In genomic region chr6:111804627-111805235, GRCh38 we compare ENCODE assay signal across 1 cellular context.
TF ChIP-seq lines count a peak whose summit lies in the region.

No MANE protein-coding gene starts in this region.

TF ChIP-seq in K562, 482 proteins besides CTCF, POLR2A, EP300 and RAD21 (continued from another document and continues in another):
- TF ChIP-seq PHB (CRISPR knock-in tag; IDR thresholded peaks at IDR 0.05) (no peak), DACH1 (IDR thresholded peaks at IDR 0.05; ENCODE audit: partially characterized antibody) (peak; percentile 17), TCF15 (CRISPR knock-in tag; IDR thresholded peaks at IDR 0.05) (no peak), SRSF9 (IDR thresholded peaks at IDR 0.05; ENCODE audit: borderline replicate concordance, low read depth, low read length) (no peak), ZC3H4 (CRISPR knock-in tag; IDR thresholded peaks at IDR 0.05; ENCODE audit: borderline replicate concordance) (no peak), GTF2E2 (tag; IDR thresholded peaks at IDR 0.05) (no peak), TFAM (CRISPR knock-in tag; conservative IDR thresholded peaks at IDR 0.05) (no peak), HMG20A (CRISPR knock-in tag; conservative IDR thresholded peaks at IDR 0.05) (no peak), E2F5 (CRISPR knock-in tag; IDR thresholded peaks at IDR 0.05) (no peak), CHAMP1 (IDR thresholded peaks at IDR 0.05) (peak; percentile 72; the same call in 1 of the 2 replicates), E2F8 (IDR thresholded peaks at IDR 0.05; ENCODE audit: low read depth, partially characterized antibody) (no peak), PCBP1 (IDR thresholded peaks at IDR 0.05; ENCODE audit: low read depth, low read length, poor library complexity, severe bottlenecking) (no peak), OTX1 (CRISPR knock-in tag; IDR thresholded peaks at IDR 0.05) (no peak), MCM3 (IDR thresholded peaks at IDR 0.05) (no peak), RUNX1 (IDR thresholded peaks at IDR 0.05; ENCODE audit: low read depth) (no peak), KLF16 (IDR thresholded peaks at IDR 0.05) (peak; percentile 78), ZHX1 (conservative IDR thresholded peaks at IDR 0.05; ENCODE audit: low read length) (no peak), THAP7 (CRISPR knock-in tag; IDR thresholded peaks at IDR 0.05) (no peak), PTTG1 (tag; IDR thresholded peaks at IDR 0.05; ENCODE audit: low read depth) (no peak), MBD1 (CRISPR knock-in tag; IDR thresholded peaks at IDR 0.05) (no peak), ZNF143 (CRISPR knock-in tag; IDR thresholded peaks at IDR 0.05) (no peak), SOX6 (IDR thresholded peaks at IDR 0.05) (peak; percentile 71), MEIS2 (IDR thresholded peaks at IDR 0.05; ENCODE audit: partially characterized antibody) (no peak), TAF7 (tag; IDR thresholded peaks at IDR 0.05) (no peak), MTA2 (IDR thresholded peaks at IDR 0.05; ENCODE audit: low read depth) (peak; percentile 92), EHMT2 (IDR thresholded peaks at IDR 0.05) (no peak), HSF4 (CRISPR knock-in tag; IDR thresholded peaks at IDR 0.05; ENCODE audit: borderline replicate concordance) (no peak), ZNF79 (CRISPR knock-in tag; IDR thresholded peaks at IDR 0.05; ENCODE audit: low read depth) (no peak), ETS1 (conservative IDR thresholded peaks at IDR 0.05; ENCODE audit: control insufficient read depth, low read depth, low read length) (no peak), MITF (IDR thresholded peaks at IDR 0.05) (peak; percentile 60), MECOM (CRISPR knock-in tag; IDR thresholded peaks at IDR 0.05) (no peak), TRIM24 (IDR thresholded peaks at IDR 0.05) (peak; percentile 79 to 86), ZNF449 (CRISPR knock-in tag; IDR thresholded peaks at IDR 0.05) (0 out of 2 replicates have a peak, but pooled peaks have one; percentile 46), DPF2 (IDR thresholded peaks at IDR 0.05) (peak; percentile 88), TEAD4 (IDR thresholded peaks at IDR 0.05; ENCODE audit: low read length) (peak; percentile 94), TEAD4 (CRISPR knock-in tag; IDR thresholded peaks at IDR 0.05; ENCODE audit: borderline replicate concordance) (no peak), RHOXF2B (CRISPR knock-in tag; conservative IDR thresholded peaks at IDR 0.05) (no peak), SMAD1 (IDR thresholded peaks at IDR 0.05; ENCODE audit: low read depth, low read length, partially characterized antibody) (no peak), DNMT1 (IDR thresholded peaks at IDR 0.05) (no peak), CAMTA2 (CRISPR knock-in tag; conservative IDR thresholded peaks at IDR 0.05) (no peak), SMAD3 (CRISPR knock-in tag; conservative IDR thresholded peaks at IDR 0.05) (no peak), MYBL2 (IDR thresholded peaks at IDR 0.05; ENCODE audit: low read depth) (no peak), MYBL2 (CRISPR knock-in tag; IDR thresholded peaks at IDR 0.05; ENCODE audit: borderline replicate concordance) (no peak), HDAC8 (tag; IDR thresholded peaks at IDR 0.05) (no peak), POLR2H (tag; IDR thresholded peaks at IDR 0.05; ENCODE audit: low read depth) (no peak), KDM5B (IDR thresholded peaks at IDR 0.05; ENCODE audit: insufficient replicate concordance, low read depth, low read length) (no peak), DMBX1 (CRISPR knock-in tag; IDR thresholded peaks at IDR 0.05; ENCODE audit: borderline replicate concordance) (peak; percentile 87), MXI1 (IDR thresholded peaks at IDR 0.05; ENCODE audit: low read depth, low read length) (no peak; the same call in 1 of the 2 replicates), ZZZ3 (IDR thresholded peaks at IDR 0.05) (no peak), ZNF778 (CRISPR knock-in tag; IDR thresholded peaks at IDR 0.05) (no peak), HDAC2 (IDR thresholded peaks at IDR 0.05) (peak; percentile 80), ZNF140 (CRISPR knock-in tag; IDR thresholded peaks at IDR 0.05) (no peak), RBM17 (IDR thresholded peaks at IDR 0.05; ENCODE audit: borderline replicate concordance, low read depth, low read length) (no peak), ZNF561 (CRISPR knock-in tag; conservative IDR thresholded peaks at IDR 0.05) (no peak), HEY1 (CRISPR knock-in tag; IDR thresholded peaks at IDR 0.05; ENCODE audit: borderline replicate concordance) (no peak), HDAC6 (IDR thresholded peaks at IDR 0.05; ENCODE audit: low read depth, low read length) (no peak), ZNF696 (CRISPR knock-in tag; conservative IDR thresholded peaks at IDR 0.05) (no peak), TCFL5 (CRISPR knock-in tag; conservative IDR thresholded peaks at IDR 0.05) (0 out of 2 replicates have a peak, but pooled peaks have one; percentile 32), ZNF165 (CRISPR knock-in tag; IDR thresholded peaks at IDR 0.05; ENCODE audit: borderline replicate concordance) (no peak), ZNF197 (CRISPR knock-in tag; IDR thresholded peaks at IDR 0.05; ENCODE audit: low read depth) (no peak), NRF1 (conservative IDR thresholded peaks at IDR 0.05 in 1 of 2, IDR thresholded peaks at IDR 0.05 in 1 of 2) (no peak), ZNF76 (CRISPR knock-in tag; IDR thresholded peaks at IDR 0.05; ENCODE audit: borderline replicate concordance) (no peak)
